In the genomic region with DNA sequence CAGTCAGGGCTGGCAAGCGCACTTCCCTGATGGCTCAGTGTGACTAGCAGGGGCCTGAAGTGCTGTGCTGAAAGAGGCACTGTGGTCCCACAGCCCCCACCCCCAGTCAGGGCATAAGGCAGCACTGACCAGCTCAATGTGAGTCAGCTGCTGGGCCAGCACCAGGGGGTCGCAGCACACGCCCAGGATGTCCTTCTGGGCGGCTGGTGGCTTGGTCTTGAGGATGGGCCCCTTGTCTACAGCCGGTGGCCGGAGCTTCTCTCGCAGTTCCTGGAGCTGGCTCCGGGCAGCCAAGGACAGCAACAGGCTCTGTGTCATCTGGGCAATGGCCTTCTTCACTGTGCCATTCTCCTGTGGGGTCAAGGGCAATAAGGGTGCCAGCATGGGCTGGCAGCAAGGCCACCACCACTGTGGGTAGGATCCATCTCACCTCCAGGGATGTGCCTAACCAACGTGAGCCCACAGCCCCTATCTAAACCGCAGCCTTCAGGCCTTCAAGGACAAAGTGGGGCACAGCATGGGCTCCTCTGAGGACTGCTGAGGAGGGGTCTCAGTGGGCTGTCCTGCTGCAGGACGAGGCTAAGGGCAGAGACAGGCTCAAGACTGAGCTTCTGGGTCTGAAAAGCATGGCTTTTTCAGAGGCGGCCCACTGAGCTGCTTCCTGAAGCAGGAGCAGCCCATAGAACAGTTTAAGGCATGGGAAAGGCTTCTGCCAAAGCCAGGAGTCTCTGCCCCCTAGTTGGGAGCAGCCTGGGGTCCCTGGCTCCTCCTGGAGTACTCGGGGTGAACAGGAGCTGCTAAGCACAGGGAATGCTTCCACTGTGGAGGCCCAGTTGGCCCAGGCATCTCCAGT, we compare ENCODE assay signal across 17 cellular contexts.
DNase-seq lines count a peak whose midpoint lies in the region; ATAC-seq and TF ChIP-seq lines count a peak whose summit lies in the region.
"Had no signal": no experiment of that assay in that cellular context is flagged by ENCODE, and none has a peak within 500 bp of the region (broad histone marks: within the 10 kb centered on the region; RNA-seq: fewer than 3 reads in every experiment).

No MANE protein-coding gene starts in this region.

- H3K9me3 ChIP-seq in body of pancreas = no peaks in the 10 kb centered on the region
- H3K9me3 ChIP-seq in T-helper 17 cell (ENCODE audit: control insufficient read depth, low read length, poor library complexity, severe bottlenecking) = no peaks in the 10 kb centered on the region
- H3K9me3 ChIP-seq: HAP-1, testis had no signal

- peaks cover 5% of the 10 kb centered on the region for H3K79me1 ChIP-seq in mesendoderm (ENCODE audit: low read length)

- H3K9ac ChIP-seq in mesendoderm (ENCODE audit: low read length) = no peak overlapping the region
- H3K9ac ChIP-seq: neural progenitor cell had no signal

- H3K27ac Mint-ChIP-seq in natural killer cell = no peak overlapping the region
- H3K27ac Mint-ChIP-seq in T-helper 17 cell = no peak overlapping the region
- H3K27ac Mint-ChIP-seq: neural progenitor cell had no signal

- H3K27ac ChIP-seq in body of pancreas (no peak overlapping the region), mesendoderm (ENCODE audit: low read depth, low read length) (no peak overlapping the region)
- H3K27ac ChIP-seq: neural progenitor cell, testis had no signal

- H2BK15ac ChIP-seq in mesendoderm (replicated peaks; ENCODE audit: low read depth) = no peak overlapping the region

- no peak overlapping the region for H3K56ac ChIP-seq in mesendoderm (ENCODE audit: low read length)

- peaks cover 6 to 17% of the 10 kb centered on the region in 2 donors for H3K4me1 Mint-ChIP-seq in natural killer cell
- peaks cover 11% of the 10 kb centered on the region for H3K4me1 Mint-ChIP-seq in T-helper 17 cell

- no peak overlapping the region for H2AK5ac ChIP-seq in mesendoderm (ENCODE audit: low read length)

- no peaks in the 10 kb centered on the region for H3K27me3 ChIP-seq in body of pancreas
- no peaks in the 10 kb centered on the region for H3K27me3 ChIP-seq in mesendoderm (ENCODE audit: insufficient read depth, low read length, poor library complexity)
- H3K27me3 ChIP-seq: neural progenitor cell, testis had no signal

- H3K36me3 ChIP-seq in body of pancreas (replicated peaks in 1 of 2; ENCODE audit: insufficient read depth in 1 of 2, low read depth in 2 of 2) = no peaks in the 10 kb centered on the region
- H3K36me3 ChIP-seq in mesendoderm (ENCODE audit: control insufficient read depth, insufficient read depth, low read length) = peaks cover 3% of the 10 kb centered on the region
- H3K36me3 ChIP-seq: HAP-1, neural progenitor cell had no signal

- H3K23ac ChIP-seq in mesendoderm (ENCODE audit: low read length) = no peak overlapping the region

- H2BK120ac ChIP-seq in mesendoderm (ENCODE audit: low read depth, low read length) = no peak overlapping the region

- H3K18ac ChIP-seq in mesendoderm (ENCODE audit: low read length) = no peak overlapping the region

- peak; percentile 1 for DNase-seq in stimulated activated CD4-positive, alpha-beta T cell treated with anti-CD3 and anti-CD28 coated beads, Interleukin-15, amount 100 ng/mL, for 24 hours
- DNase-seq in stimulated activated CD4-positive, alpha-beta T cell treated with anti-CD3 and anti-CD28 coated beads, Interleukin-2, amount 100 ng/mL, for 48 hours = no peak
- DNase-seq in body of pancreas (peak in 3 of 4 donors; percentile 0 to 7 (median 6)), natural killer cell (no peak), mesendoderm (no peak), T-helper 17 cell (no peak), NCI-H2029 (lab: John Stamatoyannopoulos, UW) (no peak)
- DNase-seq: cerebellar nuclear complex; DMS 273 treated with DMSO at 0.1 percent for 48 hours; foreskin melanocyte; NCI-H1436 treated with DMSO at 0.1 percent for 48 hours; stimulated activated CD4-positive, alpha-beta T cell treated with anti-CD3 and anti-CD28 coated beads, Interleukin-4, amount 100 ng/mL, for 4 hours; T-helper 1 cell; testis had no signal

- no peak overlapping the region for H2BK5ac ChIP-seq in mesendoderm (ENCODE audit: low read length)

- H4K5ac ChIP-seq in mesendoderm (ENCODE audit: low read length) = no peak overlapping the region

- H3K4me3 Mint-ChIP-seq in natural killer cell = peak overlapping the region; percentile 37
- no peak overlapping the region for H3K4me3 Mint-ChIP-seq in T-helper 17 cell
- H3K4me3 Mint-ChIP-seq: neural progenitor cell had no signal

- TF ChIP-seq CTCF in body of pancreas (IDR thresholded peaks at IDR 0.05) (no peak), natural killer cell (IDR thresholded peaks at IDR 0.05) (no peak)

- no peaks in the 10 kb centered on the region for H3K36me3 Mint-ChIP-seq in natural killer cell
- no peaks in the 10 kb centered on the region for H3K36me3 Mint-ChIP-seq in T-helper 17 cell (ENCODE audit: low read depth)
- H3K36me3 Mint-ChIP-seq: neural progenitor cell had no signal

- H3K4me3 ChIP-seq in body of pancreas (no peak overlapping the region), mesendoderm (ENCODE audit: low read length) (no peak overlapping the region)
- H3K4me3 ChIP-seq: HAP-1, neural progenitor cell, testis had no signal

- H3K4me1 ChIP-seq in body of pancreas (peaks cover 11% of the 10 kb centered on the region), mesendoderm (ENCODE audit: control insufficient read depth, low read depth, low read length) (no peaks in the 10 kb centered on the region)
- H3K4me1 ChIP-seq: HAP-1, neural progenitor cell had no signal

- no peak for ATAC-seq in body of pancreas
- ATAC-seq in natural killer cell = no peak
- no peak for ATAC-seq in HG03460 (IDR thresholded peaks at IDR 0.05; ENCODE audit: unreplicated experiment)
- no peak for ATAC-seq in T-helper 17 cell

- H3K27me3 Mint-ChIP-seq in natural killer cell (ENCODE audit: low read depth in 2 of 2) = no peaks in the 10 kb centered on the region
- no peaks in the 10 kb centered on the region for H3K27me3 Mint-ChIP-seq in T-helper 17 cell

- H3K9me3 Mint-ChIP-seq in natural killer cell = no peaks in the 10 kb centered on the region
- H3K9me3 Mint-ChIP-seq: neural progenitor cell had no signal

- 73 to 88% methylated on average over 2 to 13 of the region's 13 CpGs for WGBS in body of pancreas, 2 donors
- no CpG with 5 or more reads among the region's 13 CpGs for WGBS in mesendoderm (ENCODE audit: extremely low coverage, insufficient coverage, low lambda C conversion rate)

- H3K79me2 ChIP-seq in mesendoderm (ENCODE audit: control insufficient read depth, insufficient read depth, low read length) = no peaks in the 10 kb centered on the region

- no peak overlapping the region for H3K4me2 ChIP-seq in mesendoderm (ENCODE audit: low read length)
- H3K4me2 ChIP-seq: neural progenitor cell had no signal

- H3K4ac ChIP-seq in mesendoderm (ENCODE audit: low read depth, low read length) = no peak overlapping the region

- no peak overlapping the region for H4K8ac ChIP-seq in mesendoderm (ENCODE audit: low read depth, low read length)

- no peak for TF ChIP-seq POLR2A in body of pancreas (IDR thresholded peaks at IDR 0.05)

- intact Hi-C loops in body of pancreas (cut with DNase I) (no loop called here), natural killer cell (cut with micrococcal nuclease) (loop anchor here (5.0 to 10.0 kb wide), 2 partner anchors 144 to 262 kb away; no protein-coding TSS in a partner anchor)

Comparison
In these comparisons a context has a peak if more than half of its experiments do, and no peak if none do; other contexts are left out.
1. DNase-seq: peak in stimulated activated CD4-positive, alpha-beta T cell treated with anti-CD3 and anti-CD28 coated beads, Interleukin-15, amount 100 ng/mL, for 24 hours (single experiment) and body of pancreas (3 of 4); none in stimulated activated CD4-positive, alpha-beta T cell treated with anti-CD3 and anti-CD28 coated beads, Interleukin-2, amount 100 ng/mL, for 48 hours (0 of 2), natural killer cell (single experiment), mesendoderm (single experiment), T-helper 17 cell (0 of 3) and NCI-H2029 (single experiment).